Comparison of ENCODE assay signal across 9 cellular contexts in the genomic region with DNA sequence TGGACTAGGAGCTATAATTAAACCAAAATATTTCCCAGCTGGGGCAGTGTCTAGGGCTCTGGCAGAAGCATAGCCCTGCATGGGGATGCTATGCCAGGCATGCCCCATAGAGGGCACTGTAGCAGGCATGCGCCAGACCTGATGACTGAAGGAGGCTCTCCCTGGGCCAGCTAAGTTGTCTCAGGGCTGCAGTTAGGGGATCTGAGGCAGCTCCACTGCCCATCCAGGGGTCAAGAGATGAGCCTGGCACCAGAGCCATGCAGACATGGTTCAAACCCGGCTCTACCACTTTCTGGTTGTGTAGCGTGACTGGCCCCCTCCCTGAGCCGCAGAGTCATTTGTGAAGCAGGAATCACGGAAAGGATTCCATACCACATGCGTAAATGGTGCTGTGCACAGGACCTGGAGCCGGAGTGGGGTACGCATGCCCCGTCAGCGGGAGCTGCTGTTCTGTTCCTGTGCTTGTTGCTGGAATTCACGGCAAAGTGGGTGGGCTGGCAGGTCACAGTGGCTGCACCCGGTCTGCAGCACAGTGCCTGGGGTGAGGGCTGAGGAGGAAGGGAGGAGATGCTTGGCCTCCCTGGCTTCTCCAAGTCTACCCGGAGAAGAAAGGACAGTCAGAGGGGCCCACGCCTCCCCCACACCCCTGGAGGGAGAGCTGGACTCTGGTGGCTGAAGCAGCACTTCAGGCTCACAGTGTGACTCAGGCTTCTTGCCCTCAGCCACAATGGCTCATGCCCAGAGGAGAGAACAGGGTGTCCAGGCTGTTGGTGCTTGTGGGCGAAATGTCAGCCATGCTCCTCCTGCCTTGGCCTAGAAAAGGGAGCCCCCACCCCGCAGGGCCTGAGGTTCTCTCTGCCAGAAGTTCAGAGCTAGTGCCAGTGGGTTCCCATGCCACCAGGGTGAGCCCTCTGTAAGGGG. TPM values are rescaled to one million over a fixed set of nuclear protein-coding genes. Genes with fewer than 3 reads are reported as not detected.
DNase-seq lines count a peak whose midpoint lies in the region; ATAC-seq and TF ChIP-seq lines count a peak whose summit lies in the region.
"Had no signal": no experiment of that assay in that cellular context is flagged by ENCODE, and none has a peak within 500 bp of the region (broad histone marks: within the 10 kb centered on the region; RNA-seq: fewer than 3 reads in every experiment).

No MANE protein-coding gene starts in this region.

- no peaks in the 10 kb centered on the region for H3K4me1 Mint-ChIP-seq in T-cell

- H3K36me3 Mint-ChIP-seq in T-cell = peaks cover 35% of the 10 kb centered on the region

- peak; percentile 97 for TF ChIP-seq CTCF in astrocyte of the cerebellum (IDR thresholded peaks at IDR 0.05; ENCODE audit: low read depth, low read length, missing control alignments)

- H3K27me3 Mint-ChIP-seq in T-cell = no peaks in the 10 kb centered on the region

- no peak overlapping the region for H3K4me3 ChIP-seq in astrocyte of the cerebellum (ENCODE audit: low read depth, low read length)
- H3K4me3 ChIP-seq: BLaER1 treated with 17β-estradiol and CSF1 and Interleukin-3, amounts not matched to agents 10 nM and 100 nM had no signal

- POLR2A ChIA-PET in T-cell (lab: Charles Lee) = interaction anchor here in 1 of 2 donors (0.5 kb wide), 1 partner anchor 343 kb away, joined by 5 read pairs; no protein-coding TSS in a partner anchor

- no peak overlapping the region for H3K4me3 Mint-ChIP-seq in T-cell

- H3K9me3 Mint-ChIP-seq in T-cell = no peaks in the 10 kb centered on the region

- DNase-seq in NCI-H1436 (lab: John Stamatoyannopoulos, UW) (peak; percentile 13), NCI-H1436 treated with DMSO at 0.1 percent for 48 hours (lab: John Stamatoyannopoulos, UW) (no peak), T-cell (peak in 31 of 34 experiments; percentile 13 to 60 (median 39)), astrocyte of the cerebellum (ENCODE audit: low read depth) (no peak), iPS-NIHi11 (ENCODE audit: low spot score) (peak; percentile 87), LoVo (ENCODE audit: low spot score) (no peak)
- peak; percentile 48 to 71 (median 59) for DNase-seq in stimulated activated CD4-positive, alpha-beta T cell treated with anti-CD3 and anti-CD28 coated beads, Interleukin-12 subunit alpha, Interleukin-12 subunit beta, amount 100 ng/mL, for 48 hours (ENCODE audit: low read depth in 2 of 3, low spot score in 1 of 3)

- no peak overlapping the region for H3K27ac Mint-ChIP-seq in T-cell

- ATAC-seq in HG03139 (IDR thresholded peaks at IDR 0.05; ENCODE audit: unreplicated experiment) = peak; percentile 56
- ATAC-seq in T-cell (replicated peaks in 1 of 4) = peak; percentile 64 to 79 (median 72)

- in situ Hi-C loops in astrocyte of the cerebellum (cut with HindIII; ENCODE audit: low sequenced_read_pairs) = loop anchor here (10.0 to 25.0 kb wide), 2 partner anchors 155 to 223 kb away; partner anchors contain the start of gene FLNB

- CTCF ChIA-PET in T-cell (lab: Charles Lee) = interaction anchor here (0.6 to 1.5 kb wide), 7 partner anchors 11 to 870 kb away, joined by 3 to 5 read pairs (median 4); partner anchors contain the start of gene FLNB (in 2 of the 2)

RNA-seq across cellular contexts. Expression of gene DNASE1L3, which starts 43.1 kb away (rescaled TPM):
- total RNA-seq in T-cell = under 1 TPM in 4 of 5 donors, not detected in 1; 0.30 to 0.73 (median 0.45) TPM

Comparison
In these comparisons a context has a peak if more than half of its experiments do, and no peak if none do; other contexts are left out.
1. DNase-seq: peak in NCI-H1436 (single experiment), T-cell (31 of 34), iPS-NIHi11 (single experiment) and stimulated activated CD4-positive, alpha-beta T cell treated with anti-CD3 and anti-CD28 coated beads, Interleukin-12 subunit alpha, Interleukin-12 subunit beta, amount 100 ng/mL, for 48 hours (3 of 3); none in NCI-H1436 treated with DMSO at 0.1 percent for 48 hours (single experiment), astrocyte of the cerebellum (single experiment) and LoVo (single experiment).